1 cellular context compared by ENCODE assay signal in the genomic region with DNA sequence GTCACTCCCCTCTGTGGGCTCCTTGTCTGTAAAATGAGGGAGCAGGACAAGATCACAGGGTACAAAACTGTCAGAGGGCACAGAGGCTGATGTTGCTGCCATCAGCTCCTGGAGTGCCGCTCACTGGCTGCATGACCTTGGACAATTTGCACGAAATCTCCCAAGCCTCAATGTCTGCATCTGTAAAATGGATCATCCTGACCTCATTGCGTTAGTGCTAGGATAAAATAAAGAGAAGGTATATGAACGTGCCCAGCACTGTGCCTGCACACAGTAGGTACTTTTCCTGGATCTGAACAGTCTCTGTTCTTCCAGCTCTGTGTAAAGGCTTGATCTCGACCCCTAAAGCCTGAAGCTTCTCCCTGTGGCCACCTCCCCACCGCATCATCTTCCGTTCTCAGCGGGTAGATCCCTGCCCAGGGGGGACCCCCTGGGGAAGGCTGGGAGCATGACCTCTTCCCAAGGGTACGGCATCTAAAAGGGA.
TF ChIP-seq lines count a peak whose summit lies in the region.

No MANE protein-coding gene starts in this region.

TF ChIP-seq in HepG2, 621 proteins besides CTCF, POLR2A, EP300 and RAD21:
- TF ChIP-seq ZNF607 (CRISPR knock-in tag; IDR thresholded peaks at IDR 0.05; ENCODE audit: borderline replicate concordance) (no peak), ZNF629 (CRISPR knock-in tag; conservative IDR thresholded peaks at IDR 0.05) (peak; percentile 80)
TF ChIP-seq in HepG2: peak in this region for 1.
